19 cellular contexts compared by ENCODE assay signal in the genomic region with DNA sequence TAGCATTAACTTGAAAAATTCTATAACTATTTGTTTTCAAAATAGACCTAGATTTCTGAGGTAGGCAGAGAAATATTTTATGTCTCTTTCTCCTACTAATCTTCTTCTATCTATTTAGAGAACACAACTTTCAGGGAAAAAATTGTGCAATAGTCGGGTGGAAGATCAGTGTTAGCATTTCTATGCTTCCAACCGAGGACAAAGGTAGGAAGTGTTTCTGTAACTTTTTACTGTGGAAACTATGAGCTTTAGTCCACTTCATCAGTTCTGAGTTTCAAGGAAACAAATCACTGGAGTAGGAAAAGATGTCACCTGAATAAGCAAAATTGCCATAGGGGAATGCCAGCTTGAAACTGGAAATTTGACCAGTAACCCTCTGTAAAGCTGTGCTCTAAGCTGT.
DNase-seq lines count a peak whose midpoint lies in the region; ATAC-seq and TF ChIP-seq lines count a peak whose summit lies in the region.
"Had no signal": no experiment of that assay in that cellular context is flagged by ENCODE, and none has a peak within 500 bp of the region (broad histone marks: within the 10 kb centered on the region; RNA-seq: fewer than 3 reads in every experiment).

No MANE protein-coding gene starts in this region.

- H3K4me3 ChIP-seq in right lobe of liver (no peak overlapping the region), H7 (ENCODE audit: insufficient read depth, low read depth, low read length) (no peak overlapping the region)
- H3K4me3 ChIP-seq: GM12878, GM23248 had no signal

- TF ChIP-seq POLR2A in right lobe of liver (IDR thresholded peaks at IDR 0.05): no peak

- intact Hi-C loops in right lobe of liver (cut with DNase I): no loop called here

- no peaks in the 10 kb centered on the region for H3K36me3 ChIP-seq in right lobe of liver
- H3K36me3 ChIP-seq in H7 (replicated peaks; ENCODE audit: control insufficient read depth, insufficient read depth, low read length): no peaks in the 10 kb centered on the region

- DNase-seq in amniotic epithelial cell (ENCODE audit: low read depth) (peak; percentile 64), left lobe of liver (ENCODE audit: low spot score) (no peak), right lobe of liver (no peak), D341Med (ENCODE audit: low spot score) (no peak), H7 (no peak), CD1c-positive myeloid dendritic cell (ENCODE audit: extremely low spot score) (no peak)
- DNase-seq: C1 segment of cervical spinal cord; Caco-2; CD4-positive, CD25-positive, alpha-beta regulatory T cell; CD8-positive, alpha-beta T cell; DMS 273 treated with DMSO at 0.1 percent for 48 hours; DMS79; EL; GDM1; GM23248; H9 had no signal

- no peaks in the 10 kb centered on the region for H3K9me3 ChIP-seq in right lobe of liver
- H3K9me3 ChIP-seq: Caco-2 had no signal

- 16% methylated on average over 2 of the region's 2 CpGs for WGBS in right lobe of liver (ENCODE audit: insufficient coverage, low coverage, low lambda C conversion rate, missing lambda C conversion rate)

- ATAC-seq in left lobe of liver (peak; percentile 89), right lobe of liver (peak; percentile 81 to 85 (median 82)), HG02973 (IDR thresholded peaks at IDR 0.05; ENCODE audit: unreplicated experiment) (no peak)
- ATAC-seq: CD8-positive, alpha-beta T cell; GM12878; HCT116 had no signal

- H3K4me1 ChIP-seq in right lobe of liver: peaks cover 0 to 13% (median 6%) of the 10 kb centered on the region in 4 donors
- H3K4me1 ChIP-seq: Caco-2 had no signal

- peak overlapping the region; percentile 66 to 90 (median 82) for H3K27ac ChIP-seq in right lobe of liver
- H3K27ac ChIP-seq: GM23248 had no signal

- H3K27me3 ChIP-seq in right lobe of liver: no peaks in the 10 kb centered on the region
- no peaks in the 10 kb centered on the region for H3K27me3 ChIP-seq in H7 (ENCODE audit: control insufficient read depth, insufficient read depth, low read length)

- no peak for TF ChIP-seq CTCF in right lobe of liver (IDR thresholded peaks at IDR 0.05)
